10 cellular contexts compared by ENCODE assay signal in the genomic region with DNA sequence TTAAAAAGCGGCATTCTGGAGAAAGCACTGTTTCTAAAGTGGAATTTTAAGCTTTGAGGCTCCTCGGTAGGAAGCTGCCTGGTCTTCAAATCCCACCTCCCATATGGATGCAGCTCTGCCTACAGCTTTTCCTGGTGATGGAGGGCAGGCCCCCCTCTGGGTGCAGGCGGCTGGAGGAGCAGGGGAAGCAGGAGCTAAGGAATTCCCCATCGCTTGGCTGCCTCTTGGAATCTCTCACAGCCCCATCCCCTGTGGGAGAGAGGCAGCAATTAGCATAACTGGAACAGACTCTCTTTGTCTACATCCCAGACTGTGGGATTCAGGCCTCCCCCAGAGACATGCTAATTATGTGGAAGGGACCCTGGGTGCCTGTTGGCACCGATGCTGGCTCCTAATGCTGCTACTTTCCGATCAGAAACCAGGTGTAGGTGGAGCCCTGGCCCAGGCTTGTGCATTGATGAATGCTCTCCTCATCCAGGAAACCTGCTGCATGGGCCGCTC. TPM values are rescaled to one million over a fixed set of nuclear protein-coding genes. Genes with fewer than 3 reads are reported as not detected.
A peak's percentile ranks its signal among the peaks of the same experiment; 100 is the strongest.
DNase-seq lines count a peak whose midpoint lies in the region; ATAC-seq, FAIRE-seq and TF ChIP-seq lines count a peak whose summit lies in the region.
"Had no signal": no experiment of that assay in that cellular context is flagged by ENCODE, and none has a peak within 500 bp of the region (broad histone marks: within the 10 kb centered on the region; RNA-seq: fewer than 3 reads in every experiment).

No MANE protein-coding gene starts in this region.

- DNase-seq in RCC 7860 (ENCODE audit: low spot score) (peak; percentile 76), retinal pigment epithelial cell (ENCODE audit: low read depth) (peak; percentile 81), MV-4-11 (lab: John Stamatoyannopoulos, UW) (no peak), Kasumi-1 (lab: John Stamatoyannopoulos, UW) (no peak)
- DNase-seq: activated CD4-positive, alpha-beta T cell treated with anti-CD3 and anti-CD28 coated beads, Interleukin-2, amount 50 U/mL, for 48 hours; activated naive CD4-positive, alpha-beta T cell; left ventricle myocardium superior had no signal

- H3K27ac ChIP-seq in HUES64 (ENCODE audit: low read depth, low read length) (peak overlapping the region; percentile 85), iPS-20b (ENCODE audit: low read length) (no peak overlapping the region)

- no peak for TF ChIP-seq CTCF in retinal pigment epithelial cell (conservative IDR thresholded peaks at IDR 0.05; ENCODE audit: low read depth, low read length)

- 4% methylated on average over 7 of the region's 7 CpGs for WGBS in HUES64

- H3K9me3 ChIP-seq in HUES64 (ENCODE audit: insufficient read depth, low read depth, low read length) (no peaks in the 10 kb centered on the region), iPS-20b (ENCODE audit: insufficient read depth, low read depth, low read length) (no peaks in the 10 kb centered on the region)

- H3K4me3 ChIP-seq in HUES64 (ENCODE audit: low read length) (peak overlapping the region; percentile 37), iPS-20b (ENCODE audit: low read length) (peak overlapping the region; percentile 12; the same call in 1 of the 2 replicates), retinal pigment epithelial cell (ENCODE audit: low read length) (no peak overlapping the region)

- no peak for ATAC-seq in GM19328 (IDR thresholded peaks at IDR 0.05; ENCODE audit: unreplicated experiment)
- ATAC-seq: left ventricle myocardium superior had no signal

- H3K36me3 ChIP-seq in HUES64 (ENCODE audit: insufficient read depth, low read length) (no peaks in the 10 kb centered on the region), iPS-20b (ENCODE audit: insufficient read depth, low read depth, low read length) (no peaks in the 10 kb centered on the region)

- no peak for FAIRE-seq in RCC 7860 (lab: Jason Lieb, UNC)

- H3K9ac ChIP-seq in HUES64 (ENCODE audit: low read depth, low read length) (peak overlapping the region; percentile 45; the same call in 1 of the 2 replicates), iPS-20b (ENCODE audit: low read depth, low read length) (0 out of 2 replicates have a peak overlapping the region, but pooled peaks have one; percentile 4)

- H3K27me3 ChIP-seq in HUES64 (ENCODE audit: insufficient read depth, low read length) (no peaks in the 10 kb centered on the region), iPS-20b (ENCODE audit: insufficient read depth, low read length) (no peaks in the 10 kb centered on the region)

- H3K4me1 ChIP-seq in HUES64 (ENCODE audit: insufficient read depth, low read length): peaks cover 27% of the 10 kb centered on the region
- peaks cover 22% of the 10 kb centered on the region; the same call in 1 of the 2 replicates for H3K4me1 ChIP-seq in iPS-20b (ENCODE audit: insufficient read depth, low read length)

RNA-seq across cellular contexts. Expression of a gene that starts 51.3 kb away (rescaled TPM):
- 18.8 TPM for polyA plus RNA-seq in HUES64 (2013, experiment 1 of 2)
- 21.9 TPM for polyA plus RNA-seq in HUES64 (2013, experiment 2 of 2)

Comparison
In these comparisons a context has a peak if more than half of its experiments do, and no peak if none do; other contexts are left out.
1. DNase-seq: peak in RCC 7860 (single experiment) and retinal pigment epithelial cell (single experiment); none in MV-4-11 (single experiment) and Kasumi-1 (0 of 2).